14 cellular contexts compared by ENCODE assay signal in the genomic region with DNA sequence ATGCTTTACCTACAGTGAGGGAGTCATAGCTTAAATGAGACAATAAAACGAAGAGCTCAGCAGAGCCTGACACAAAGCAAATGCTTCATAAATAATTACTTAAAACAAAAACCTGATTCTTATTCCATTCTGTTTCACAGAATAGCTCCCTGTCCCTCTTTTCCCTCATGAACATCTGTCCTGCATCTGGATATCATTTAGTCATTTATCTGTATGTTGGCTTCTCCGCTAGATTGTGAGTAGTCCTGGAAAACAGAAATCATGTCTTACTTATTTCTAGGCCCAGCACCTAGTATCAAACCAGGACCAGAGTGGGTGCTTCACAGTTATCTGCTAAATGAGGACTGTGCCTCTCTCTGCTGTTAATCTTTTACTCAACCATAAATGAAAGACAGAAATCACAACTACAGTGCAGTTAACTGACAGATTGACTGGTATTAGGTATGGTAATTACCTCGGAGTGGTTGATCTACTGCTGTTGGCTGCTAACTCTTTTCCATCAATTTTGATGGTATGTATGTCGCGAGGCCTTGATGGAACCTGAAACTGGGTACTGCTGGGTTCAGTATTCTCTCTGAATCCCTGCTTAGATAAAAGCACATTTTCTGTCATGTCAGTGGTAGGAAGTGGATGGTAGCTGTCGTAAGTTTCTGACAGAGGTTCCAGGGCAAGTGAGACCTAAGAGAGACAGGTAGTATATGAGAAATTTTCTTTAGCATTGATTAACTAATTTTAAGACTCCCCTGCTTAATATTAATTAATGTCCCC. TPM values are rescaled to one million over a fixed set of nuclear protein-coding genes. Genes with fewer than 3 reads are reported as not detected.
A peak's percentile ranks its signal among the peaks of the same experiment; 100 is the strongest.
DNase-seq lines count a peak whose midpoint lies in the region; ATAC-seq and TF ChIP-seq lines count a peak whose summit lies in the region.
"Had no signal": no experiment of that assay in that cellular context is flagged by ENCODE, and none has a peak within 500 bp of the region (broad histone marks: within the 10 kb centered on the region; RNA-seq: fewer than 3 reads in every experiment).

No MANE protein-coding gene starts in this region.

- WGBS in mesenchymal stem cell: 80% methylated on average over 5 of the region's 6 CpGs

- TF ChIP-seq CTCF in chondrocyte (IDR thresholded peaks at IDR 0.05): no peak
- TF ChIP-seq CTCF in type B pancreatic cell (conservative IDR thresholded peaks at IDR 0.05): no peak

- peak overlapping the region; percentile 100 for H3K27ac ChIP-seq in mesenchymal stem cell (ENCODE audit: low read length, poor library complexity, severe bottlenecking)
- H3K27ac ChIP-seq: spleen had no signal

- H3K36me3 ChIP-seq in mesenchymal stem cell (ENCODE audit: control insufficient read depth in 1 of 2, insufficient read depth in 2 of 2, low read depth in 1 of 2, low read length in 2 of 2): peaks cover 0 to 14% of the 10 kb centered on the region in 2 experiments

- H3K4me3 Mint-ChIP-seq in chondrocyte (ENCODE audit: unreplicated experiment) (no peak overlapping the region), type B pancreatic cell (peak overlapping the region; percentile 12)
- H3K4me3 Mint-ChIP-seq: activated CD8-positive, alpha-beta T cell treated with anti-CD3 and anti-CD28 coated beads, Interleukin-2, amount 10 ng/mL, durations not matched to agents 7 days and 5 days; activated naive CD4-positive, alpha-beta T cell treated with anti-CD3 and anti-CD28 coated beads, Interleukin-2, amount 50 U/mL, for 24 hours; T-helper 1 cell treated with Interleukin-12 subunit alpha and Interleukin-12 subunit beta and Interleukin-4 antibody, amounts not matched to agents 30 μg/mL and 1 μg/mL, for 36 hours had no signal

- no peak overlapping the region for H3K14ac ChIP-seq in mesenchymal stem cell (ENCODE audit: low read length in 2 of 2)

- H3K36me3 Mint-ChIP-seq in chondrocyte (ENCODE audit: low read depth) (peaks cover 5% of the 10 kb centered on the region), type B pancreatic cell (peaks cover 23% of the 10 kb centered on the region)

- H3K4ac ChIP-seq in mesenchymal stem cell (ENCODE audit: low read depth in 1 of 2, low read length in 2 of 2): peak overlapping the region in 1 of 2 experiments; percentile 69

- no peak for ATAC-seq in GM21619 (IDR thresholded peaks at IDR 0.05; ENCODE audit: unreplicated experiment)
- ATAC-seq in GM21737 (IDR thresholded peaks at IDR 0.05; ENCODE audit: unreplicated experiment): no peak
- ATAC-seq: activated CD8-positive, alpha-beta T cell treated with anti-CD3 and anti-CD28 coated beads, Interleukin-2, amount 10 ng/mL, durations not matched to agents 7 days and 5 days had no signal

- H2BK120ac ChIP-seq in mesenchymal stem cell (ENCODE audit: low read depth, low read length): peak overlapping the region; percentile 59

- H3K27me3 ChIP-seq in mesenchymal stem cell (ENCODE audit: control insufficient read depth in 1 of 2, insufficient read depth in 1 of 2, low read length in 2 of 2): no peaks in the 10 kb centered on the region
- H3K27me3 ChIP-seq: spleen had no signal

- H3K18ac ChIP-seq in mesenchymal stem cell (ENCODE audit: low read depth in 1 of 2, low read length in 2 of 2): peak overlapping the region; percentile 0 to 86

- no peaks in the 10 kb centered on the region for H3K27me3 Mint-ChIP-seq in chondrocyte (ENCODE audit: low read depth)
- H3K27me3 Mint-ChIP-seq in type B pancreatic cell: no peaks in the 10 kb centered on the region
- H3K27me3 Mint-ChIP-seq: activated naive CD4-positive, alpha-beta T cell treated with anti-CD3 and anti-CD28 coated beads, Interleukin-2, amount 50 U/mL, for 24 hours had no signal

- H4K91ac ChIP-seq in mesenchymal stem cell (ENCODE audit: low read length): peak overlapping the region; percentile 50

- H3K4me2 ChIP-seq in mesenchymal stem cell (ENCODE audit: low read length, poor library complexity, severe bottlenecking): no peak overlapping the region

- peak overlapping the region; percentile 1 to 37 for H2BK12ac ChIP-seq in mesenchymal stem cell (ENCODE audit: low read length in 2 of 2)

- peak; percentile 58 for DNase-seq in DMS53 (lab: John Stamatoyannopoulos, UW)
- no peak for DNase-seq in DMS53 treated with DMSO at 0.1 percent for 48 hours (lab: John Stamatoyannopoulos, UW; ENCODE audit: unreplicated experiment)
- DNase-seq in chondrocyte (ENCODE audit: low spot score): no peak
- peak; percentile 19 for DNase-seq in mesenchymal stem cell
- no peak for DNase-seq in type B pancreatic cell (ENCODE audit: extremely low spot score, unreplicated experiment)
- DNase-seq in NCI-H524 (lab: John Stamatoyannopoulos, UW): no peak
- DNase-seq: activated CD8-positive, alpha-beta T cell treated with anti-CD3 and anti-CD28 coated beads, Interleukin-2, amount 10 ng/mL, durations not matched to agents 7 days and 5 days; NCI-H1092; spleen; stimulated activated CD8-positive, alpha-beta memory T cell treated with anti-CD3 and anti-CD28 coated beads, Interleukin-4, amount 100 ng/mL, for 48 hours had no signal

- H3K4me1 Mint-ChIP-seq in chondrocyte (ENCODE audit: low read depth) (peaks cover 69% of the 10 kb centered on the region), type B pancreatic cell (ENCODE audit: unreplicated experiment) (peaks cover 24% of the 10 kb centered on the region)

- H2AK5ac ChIP-seq in mesenchymal stem cell (ENCODE audit: low read length, severe bottlenecking): peak overlapping the region; percentile 79

- peak overlapping the region; percentile 99 for H2BK5ac ChIP-seq in mesenchymal stem cell (ENCODE audit: low read depth, low read length, poor library complexity, severe bottlenecking)

- no peaks in the 10 kb centered on the region for H3K9me3 ChIP-seq in mesenchymal stem cell (ENCODE audit: control insufficient read depth, low read length)
- H3K9me3 ChIP-seq: spleen had no signal

- peaks cover 7% of the 10 kb centered on the region for H3K79me1 ChIP-seq in mesenchymal stem cell (replicated peaks; ENCODE audit: low read length, poor library complexity, severe bottlenecking)

- no peak overlapping the region for H2AFZ ChIP-seq in mesenchymal stem cell (ENCODE audit: low read depth, low read length)

- H4K8ac ChIP-seq in mesenchymal stem cell (ENCODE audit: low read length): no peak overlapping the region

- H3K27ac Mint-ChIP-seq in chondrocyte (ENCODE audit: unreplicated experiment) (peak overlapping the region; percentile 94), type B pancreatic cell (peak overlapping the region; percentile 96)
- H3K27ac Mint-ChIP-seq: activated CD8-positive, alpha-beta T cell treated with anti-CD3 and anti-CD28 coated beads, Interleukin-2, amount 10 ng/mL, durations not matched to agents 7 days and 5 days; activated naive CD4-positive, alpha-beta T cell treated with anti-CD3 and anti-CD28 coated beads, Interleukin-2, amount 50 U/mL, for 24 hours; T-helper 1 cell treated with Interleukin-12 subunit alpha and Interleukin-12 subunit beta and Interleukin-4 antibody, amounts not matched to agents 30 μg/mL and 1 μg/mL, for 36 hours had no signal

- no peak overlapping the region for H3K23ac ChIP-seq in mesenchymal stem cell (ENCODE audit: low read length in 2 of 2)

- H3K4me1 ChIP-seq in mesenchymal stem cell (ENCODE audit: control insufficient read depth, insufficient read depth, low read depth, low read length): peaks cover 3% of the 10 kb centered on the region
- H3K4me1 ChIP-seq: spleen had no signal

- peak overlapping the region; percentile 42 for H3K9ac ChIP-seq in mesenchymal stem cell (ENCODE audit: low read length)

- peaks cover 2% of the 10 kb centered on the region for H3K9me3 Mint-ChIP-seq in chondrocyte (ENCODE audit: low read depth)
- H3K9me3 Mint-ChIP-seq in type B pancreatic cell: no peaks in the 10 kb centered on the region
- H3K9me3 Mint-ChIP-seq: activated naive CD4-positive, alpha-beta T cell treated with anti-CD3 and anti-CD28 coated beads, Interleukin-2, amount 50 U/mL, for 24 hours; T-helper 1 cell treated with Interleukin-12 subunit alpha and Interleukin-12 subunit beta and Interleukin-4 antibody, amounts not matched to agents 30 μg/mL and 1 μg/mL, for 36 hours had no signal

- H3K4me3 ChIP-seq in mesenchymal stem cell (ENCODE audit: insufficient read depth in 1 of 2, low read depth in 1 of 2, low read length in 2 of 2): peak overlapping the region in 1 of 2 experiments; percentile 9
- H3K4me3 ChIP-seq: spleen had no signal

- no peak overlapping the region for H2BK15ac ChIP-seq in mesenchymal stem cell (ENCODE audit: low read depth, poor library complexity, severe bottlenecking)

RNA-seq across cellular contexts. Expression of gene C2CD3, which starts 31.5 kb away (rescaled TPM):
- 14.7 to 28.0 TPM (median 16.3 TPM) in 3 replicates for total RNA-seq in chondrocyte
- polyA plus RNA-seq in mesenchymal stem cell (2013, experiment 1 of 2): 6.8 TPM
- 6.0 TPM for polyA plus RNA-seq in mesenchymal stem cell (2013, experiment 2 of 2)
- total RNA-seq in type B pancreatic cell (ENCODE audit: low replicate concordance): 34.2 and 36.8 TPM in 2 replicates

RNA-seq across cellular contexts. Expression of gene PPME1, which starts 31.8 kb away (rescaled TPM):
- 40.5 to 76.2 TPM (median 71.6 TPM) in 3 replicates for total RNA-seq in chondrocyte
- 47.7 TPM for polyA plus RNA-seq in mesenchymal stem cell (2013, experiment 1 of 2)
- polyA plus RNA-seq in mesenchymal stem cell (2013, experiment 2 of 2): 47.1 TPM
- 44.8 and 45.0 TPM in 2 replicates for total RNA-seq in type B pancreatic cell (ENCODE audit: low replicate concordance)

Comparison
In these comparisons a context has a peak if more than half of its experiments do, and no peak if none do; other contexts are left out.
1. DNase-seq: peak in DMS53 (single experiment) and mesenchymal stem cell (single experiment); none in DMS53 treated with DMSO at 0.1 percent for 48 hours (single experiment), chondrocyte (single experiment), type B pancreatic cell (single experiment) and NCI-H524 (0 of 2).